Comparison of ENCODE assay signal across 1 cellular context in genomic region chr12:68331869-68332725, GRCh38.
TF ChIP-seq lines count a peak whose summit lies in the region.

Gene MDM1, minus strand, starts transcription at chr12:68332362. Its CDS starts 117 bp downstream, at chr12:68332245.

TF ChIP-seq in HepG2, 621 proteins besides CTCF, POLR2A, EP300 and RAD21 (continued from another document and continues in another):
- TF ChIP-seq AKNA (CRISPR knock-in tag; IDR thresholded peaks at IDR 0.05; ENCODE audit: borderline replicate concordance) (no peak), ARNTL (CRISPR knock-in tag; IDR thresholded peaks at IDR 0.05) (no peak), ZBTB20 (CRISPR knock-in tag; IDR thresholded peaks at IDR 0.05; ENCODE audit: borderline replicate concordance, low read depth) (no peak), ZSCAN30 (CRISPR knock-in tag; IDR thresholded peaks at IDR 0.05) (no peak), ZMYM3 (CRISPR knock-in tag; IDR thresholded peaks at IDR 0.05) (no peak), MTERF4 (CRISPR knock-in tag; IDR thresholded peaks at IDR 0.05) (0 out of 2 replicates have a peak, but pooled peaks have one; percentile 36), ZSCAN29 (CRISPR knock-in tag; conservative IDR thresholded peaks at IDR 0.05) (no peak), ISX (CRISPR knock-in tag; conservative IDR thresholded peaks at IDR 0.05) (no peak), ZNF639 (CRISPR knock-in tag; conservative IDR thresholded peaks at IDR 0.05) (0 out of 2 replicates have a peak, but pooled peaks have one; percentile 25), DMAP1 (CRISPR knock-in tag; IDR thresholded peaks at IDR 0.05) (peak; percentile 21; the same call in 1 of the 2 replicates), PATZ1 (CRISPR knock-in tag; IDR thresholded peaks at IDR 0.05) (peak; percentile 25; the same call in 1 of the 2 replicates), ZNF230 (CRISPR knock-in tag; IDR thresholded peaks at IDR 0.05) (no peak), ZBTB44 (CRISPR knock-in tag; IDR thresholded peaks at IDR 0.05) (no peak), ZNF879 (CRISPR knock-in tag; IDR thresholded peaks at IDR 0.05) (no peak), ZNF564 (CRISPR knock-in tag; IDR thresholded peaks at IDR 0.05) (no peak), ZFY (CRISPR knock-in tag; IDR thresholded peaks at IDR 0.05) (peak; percentile 60; the same call in 1 of the 2 replicates), REST (IDR thresholded peaks at IDR 0.05; ENCODE audit: borderline replicate concordance in 1 of 2, low read depth in 1 of 2, low read length in 2 of 2) (no peak), NONO (IDR thresholded peaks at IDR 0.05) (no peak), NONO (CRISPR knock-in tag; conservative IDR thresholded peaks at IDR 0.05) (no peak), ZNF235 (CRISPR knock-in tag; IDR thresholded peaks at IDR 0.05; ENCODE audit: borderline replicate concordance) (no peak), FOXA3 (CRISPR knock-in tag; IDR thresholded peaks at IDR 0.05) (no peak), U2AF2 (IDR thresholded peaks at IDR 0.05; ENCODE audit: low read depth, low read length) (no peak), ZNF567 (CRISPR knock-in tag; IDR thresholded peaks at IDR 0.05; ENCODE audit: borderline replicate concordance) (no peak), ZNF263 (CRISPR knock-in tag; IDR thresholded peaks at IDR 0.05) (no peak), CBFB (CRISPR knock-in tag; IDR thresholded peaks at IDR 0.05) (peak; percentile 16; the same call in 1 of the 2 replicates), NR2C2 (CRISPR knock-in tag; IDR thresholded peaks at IDR 0.05; ENCODE audit: borderline replicate concordance) (peak; percentile 28; the same call in 1 of the 2 replicates), HINFP (CRISPR knock-in tag; IDR thresholded peaks at IDR 0.05; ENCODE audit: low read depth) (no peak), BRD4 (CRISPR knock-in tag; IDR thresholded peaks at IDR 0.05) (no peak), ATF6 (CRISPR knock-in tag; conservative IDR thresholded peaks at IDR 0.05) (no peak), SP5 (CRISPR knock-in tag; IDR thresholded peaks at IDR 0.05; ENCODE audit: borderline replicate concordance, low read depth) (no peak), USF2 (IDR thresholded peaks at IDR 0.05; ENCODE audit: low read depth, low read length) (no peak), USF2 (CRISPR knock-in tag; IDR thresholded peaks at IDR 0.05; ENCODE audit: borderline replicate concordance) (no peak), NAIF1 (CRISPR knock-in tag; IDR thresholded peaks at IDR 0.05; ENCODE audit: borderline replicate concordance) (no peak), ZSCAN22 (CRISPR knock-in tag; IDR thresholded peaks at IDR 0.05) (no peak), GABPB1 (CRISPR knock-in tag; IDR thresholded peaks at IDR 0.05) (peak; percentile 78), ZNF83 (CRISPR knock-in tag; IDR thresholded peaks at IDR 0.05; ENCODE audit: borderline replicate concordance) (no peak), PHF8 (CRISPR knock-in tag; IDR thresholded peaks at IDR 0.05) (peak; percentile 72)
